12 cellular contexts compared by ENCODE assay signal in genomic region chr1:234246638-234247116, GRCh38.
DNase-seq lines count a peak whose midpoint lies in the region; ATAC-seq and TF ChIP-seq lines count a peak whose summit lies in the region.
"Had no signal": no experiment of that assay in that cellular context is flagged by ENCODE, and none has a peak within 500 bp of the region (broad histone marks: within the 10 kb centered on the region; RNA-seq: fewer than 3 reads in every experiment).

No MANE protein-coding gene starts in this region.

- H3K4me3 Mint-ChIP-seq in dendritic cell treated with granulocyte-macrophage colony-stimulating factor and Interleukin-4, amounts not matched to agents 40 ng/mL and 50 ng/mL, for 4 days: no peak overlapping the region
- H3K4me3 Mint-ChIP-seq in chondrocyte (ENCODE audit: unreplicated experiment): no peak overlapping the region
- H3K4me3 Mint-ChIP-seq: central memory CD8-positive, alpha-beta T cell had no signal

- H3K4me3 ChIP-seq in stomach: no peak overlapping the region
- H3K4me3 ChIP-seq: right lobe of liver, SK-N-MC had no signal

- H3K4me1 Mint-ChIP-seq in dendritic cell treated with granulocyte-macrophage colony-stimulating factor and Interleukin-4, amounts not matched to agents 40 ng/mL and 50 ng/mL, for 4 days (ENCODE audit: low read depth): peaks cover 34% of the 10 kb centered on the region
- H3K4me1 Mint-ChIP-seq in chondrocyte (ENCODE audit: low read depth): no peaks in the 10 kb centered on the region

- intact Hi-C loops in dendritic cell treated with granulocyte-macrophage colony-stimulating factor and Interleukin-4, amounts not matched to agents 40 ng/mL and 50 ng/mL, for 4 days (cut with micrococcal nuclease): no loop called here
- intact Hi-C loops in stomach (cut with DNase I; ENCODE audit: low total_unique reads): no loop called here

- DNase-seq in chondrocyte (ENCODE audit: low spot score) (no peak), ureter (ENCODE audit: low spot score) (no peak), HUDEP-2 (lab: John Stamatoyannopoulos, UW; ENCODE audit: unreplicated experiment in 76 of 76) (no peak), stomach (no peak)
- DNase-seq: EL, right lobe of liver had no signal

- peaks cover 22% of the 10 kb centered on the region for H3K9me3 Mint-ChIP-seq in dendritic cell treated with granulocyte-macrophage colony-stimulating factor and Interleukin-4, amounts not matched to agents 40 ng/mL and 50 ng/mL, for 4 days
- H3K9me3 Mint-ChIP-seq in chondrocyte (ENCODE audit: low read depth): peaks cover 18% of the 10 kb centered on the region

- H3K27me3 Mint-ChIP-seq in dendritic cell treated with granulocyte-macrophage colony-stimulating factor and Interleukin-4, amounts not matched to agents 40 ng/mL and 50 ng/mL, for 4 days: peaks cover 10% of the 10 kb centered on the region
- no peaks in the 10 kb centered on the region for H3K27me3 Mint-ChIP-seq in chondrocyte (ENCODE audit: low read depth)

- no peaks in the 10 kb centered on the region for H3K27me3 ChIP-seq in stomach
- H3K27me3 ChIP-seq: right lobe of liver had no signal

- H3K4me1 ChIP-seq in stomach: no peaks in the 10 kb centered on the region
- H3K4me1 ChIP-seq: right lobe of liver had no signal

- 81 to 89% (median 88%) methylated on average over 5 of the region's 5 CpGs for WGBS in stomach, 5 donors

- TF ChIP-seq EP300 in stomach (IDR thresholded peaks at IDR 0.05): no peak

- TF ChIP-seq CTCF in chondrocyte (IDR thresholded peaks at IDR 0.05) (no peak), stomach (IDR thresholded peaks at IDR 0.05) (no peak)

- ATAC-seq in GM18868 (IDR thresholded peaks at IDR 0.05; ENCODE audit: unreplicated experiment) (peak; percentile 87), GM21390 (IDR thresholded peaks at IDR 0.05; ENCODE audit: unreplicated experiment) (peak; percentile 87), HG03064 (IDR thresholded peaks at IDR 0.05; ENCODE audit: low read depth, unreplicated experiment) (peak; percentile 90)
- ATAC-seq: right lobe of liver had no signal

- no peaks in the 10 kb centered on the region for H3K36me3 ChIP-seq in stomach
- H3K36me3 ChIP-seq: right lobe of liver had no signal

- H3K36me3 Mint-ChIP-seq in dendritic cell treated with granulocyte-macrophage colony-stimulating factor and Interleukin-4, amounts not matched to agents 40 ng/mL and 50 ng/mL, for 4 days (ENCODE audit: low read depth): peaks cover 11% of the 10 kb centered on the region
- no peaks in the 10 kb centered on the region for H3K36me3 Mint-ChIP-seq in chondrocyte (ENCODE audit: low read depth)

- H3K27ac ChIP-seq in stomach: no peak overlapping the region
- H3K27ac ChIP-seq: right lobe of liver, SK-N-MC had no signal

- H3K27ac Mint-ChIP-seq in dendritic cell treated with granulocyte-macrophage colony-stimulating factor and Interleukin-4, amounts not matched to agents 40 ng/mL and 50 ng/mL, for 4 days: peak overlapping the region; percentile 78
- H3K27ac Mint-ChIP-seq in chondrocyte (ENCODE audit: unreplicated experiment): no peak overlapping the region

- TF ChIP-seq POLR2A in stomach (IDR thresholded peaks at IDR 0.05): no peak

- H3K9me3 ChIP-seq in stomach: no peaks in the 10 kb centered on the region
- H3K9me3 ChIP-seq: right lobe of liver had no signal
